8 cellular contexts compared by ENCODE assay signal in genomic region chr16:81006472-81007311, GRCh38. TPM values are rescaled to one million over a fixed set of nuclear protein-coding genes. Genes with fewer than 3 reads are reported as not detected.
DNase-seq lines count a peak whose midpoint lies in the region; ATAC-seq and TF ChIP-seq lines count a peak whose summit lies in the region.

Gene CENPN, plus strand, starts transcription at chr16:81007214. Its CDS starts 4,726 bp downstream, at chr16:81011940.
Gene CMC2, minus strand, starts transcription at chr16:81006885. Its CDS starts 9,491 bp downstream, at chr16:80997394.

- 0 to 1% methylated on average over 79 to 80 of the region's 80 CpGs for WGBS in lung, 2 donors

- H3K4me1 ChIP-seq in lung (ENCODE audit: control insufficient read depth in 2 of 2, insufficient read depth in 2 of 2, low read length in 2 of 2): peaks cover 9% of the 10 kb centered on the region in 2 donors

- no peaks in the 10 kb centered on the region for H3K36me3 ChIP-seq in lung (ENCODE audit: control insufficient read depth in 2 of 2, insufficient read depth in 2 of 2, low read length in 2 of 2)

- no peaks in the 10 kb centered on the region for H3K27me3 ChIP-seq in lung (ENCODE audit: control insufficient read depth, insufficient read depth)

- ATAC-seq in GM21360 (IDR thresholded peaks at IDR 0.05; ENCODE audit: unreplicated experiment): peak; percentile 84
- ATAC-seq in lung (ENCODE audit: insufficient read depth, low FRiP score): peak; percentile 93

- DNase-seq in COLO668 (lab: John Stamatoyannopoulos, UW; ENCODE audit: unreplicated experiment) (peak; percentile 98), HT-29 (ENCODE audit: low spot score) (peak; percentile 97), lung (ENCODE audit: low spot score) (peak; percentile 98)
- DNase-seq in NK-92 treated with Interleukin-12 subunit alpha and Interleukin-12 subunit beta, amount 100 ng/mL, for 24 hours (lab: John Stamatoyannopoulos, UW): peak; percentile 91
- DNase-seq in activated CD8-positive, alpha-beta memory T cell treated with anti-CD3 and anti-CD28 coated beads for 24 hours: peak; percentile 99
- peak; percentile 94 for DNase-seq in effector CD4-positive, alpha-beta T cell
- DNase-seq in stimulated activated CD4-positive, alpha-beta T cell treated with anti-CD3 and anti-CD28 coated beads, TNF-alpha, amount 100 ng/mL, for 24 hours (ENCODE audit: low read depth in 3 of 3): peak; percentile 92 to 97 (median 93)

- peak within 1 kb of the TSS; percentile 98 for H3K4me3 ChIP-seq in lung

- peaks cover 0 to 2% of the 10 kb centered on the region in 2 donors for H3K9me3 ChIP-seq in lung (ENCODE audit: control insufficient read depth in 2 of 2, insufficient read depth in 1 of 2, low read length in 1 of 2)

- peak within 1 kb of the TSS; percentile 95 for H3K27ac ChIP-seq in lung (ENCODE audit: low read depth in 1 of 2, low read length in 1 of 2)

- TF ChIP-seq CTCF in lung (IDR thresholded peaks at IDR 0.05; ENCODE audit: control extremely low read depth, extremely low read depth): no peak

RNA-seq across cellular contexts. Expression of gene CENPN, which starts in this region (rescaled TPM):
- 45.9 and 64.4 TPM in 2 replicates for total RNA-seq in HT-29 (2014; rRNA removed; shearing (Covaris generic))
- 1 to 10 TPM; 7.4 to 9.5 TPM for total RNA-seq in lung
- polyA plus RNA-seq in lung: 1 to 10 TPM; 3.8 to 4.5 TPM

RNA-seq across cellular contexts. Expression of gene CMC2, which starts in this region (rescaled TPM):
- 57.7 and 87.8 TPM in 2 replicates for total RNA-seq in HT-29 (2014; rRNA removed; shearing (Covaris generic))
- total RNA-seq in lung: 10 to 100 TPM; 27.3 to 35.3 TPM
- polyA plus RNA-seq in lung: 10 to 100 TPM; 53.4 to 60.8 TPM

Comparison
In these comparisons a context has a peak if more than half of its experiments do, and no peak if none do; other contexts are left out.
1. Peak in every context shown above with its lines: DNase-seq, ATAC-seq, H3K4me3 ChIP-seq and H3K27ac ChIP-seq.